ENCODE assay signal across 19 cellular contexts in genomic region chr4:88738714-88739366, GRCh38. TPM values are rescaled to one million over a fixed set of nuclear protein-coding genes. Genes with fewer than 3 reads are reported as not detected.
DNase-seq lines count a peak whose midpoint lies in the region; ATAC-seq, FAIRE-seq and TF ChIP-seq lines count a peak whose summit lies in the region.
"Had no signal": no experiment of that assay in that cellular context is flagged by ENCODE, and none has a peak within 500 bp of the region (broad histone marks: within the 10 kb centered on the region; RNA-seq: fewer than 3 reads in every experiment).

No MANE protein-coding gene starts in this region.

- 88% methylated on average over 8 of the region's 8 CpGs for WGBS in K562 (ENCODE audit: insufficient coverage, low coverage, missing lambda C conversion rate)

- TF ChIP-seq EP300 in K562 (IDR thresholded peaks at IDR 0.05; ENCODE audit: low read length), result no peak

- H3K4me3 ChIP-seq in K562, result no peak overlapping the region
- H3K4me3 ChIP-seq in parathyroid adenoma (ENCODE audit: low read depth, low read length), result no peak overlapping the region
- no peak overlapping the region for H3K4me3 ChIP-seq in left ventricle myocardium inferior

- H2AFZ ChIP-seq in K562 (ENCODE audit: low read depth, low read length), result no peak overlapping the region
- no peak overlapping the region for H2AFZ ChIP-seq in parathyroid adenoma

- H3K4me1 ChIP-seq in K562 (replicated peaks in 1 of 2; ENCODE audit: control insufficient read depth in 2 of 2, insufficient read depth in 2 of 2, low read length in 2 of 2) (peaks cover 0 to 2% of the 10 kb centered on the region in 2 experiments; a peak in 1 of 5 replicates), parathyroid adenoma (peaks cover 19% of the 10 kb centered on the region), left ventricle myocardium inferior (peaks cover 31% of the 10 kb centered on the region)

- intact Hi-C loops in K562 (cut with micrococcal nuclease), result no loop called here
- intact Hi-C loops in left ventricle myocardium inferior (cut with micrococcal nuclease), result no loop called here

- ATAC-seq in K562 (no peak), GM18868 (IDR thresholded peaks at IDR 0.05; ENCODE audit: unreplicated experiment) (no peak)
- ATAC-seq: stimulated activated naive CD8-positive, alpha-beta T cell treated with anti-CD3 and anti-CD28 coated beads, Interleukin-15, amount 100 ng/mL, for 72 hours had no signal

- H3K4me2 ChIP-seq in K562 (ENCODE audit: insufficient read depth, low read length) (no peak overlapping the region), parathyroid adenoma (ENCODE audit: low read length) (no peak overlapping the region)

- CTCF ChIA-PET in K562 (lab: Yijun Ruan, JAX; ENCODE audit: low intra/inter-chr PET ratio), result no interaction called here
- CTCF ChIA-PET in RWPE1 (lab: Yijun Ruan, JAX), result interaction anchor here (0.6 kb wide), 1 partner anchor 42 kb away, joined by 3 read pairs; the partner anchor contains the start of gene NAP1L5

- H3K9me1 ChIP-seq in K562 (ENCODE audit: control insufficient read depth, insufficient read depth, low read length), result no peaks in the 10 kb centered on the region

- no peaks in the 10 kb centered on the region for H3K27me3 ChIP-seq in K562 (ENCODE audit: control insufficient read depth in 2 of 2, insufficient read depth in 2 of 2, low read length in 2 of 2)
- H3K27me3 ChIP-seq in parathyroid adenoma (ENCODE audit: control insufficient read depth, insufficient read depth, low read length), result no peaks in the 10 kb centered on the region
- no peaks in the 10 kb centered on the region for H3K27me3 ChIP-seq in left ventricle myocardium inferior (ENCODE audit: low read depth)

- BruUV-seq in K562 (replicated peaks; lab: Mats Ljungman, UMichigan), result no TSS peak

- H4K20me1 ChIP-seq in K562 (replicated peaks; ENCODE audit: control insufficient read depth, insufficient read depth, low read length), result no peaks in the 10 kb centered on the region

- TF ChIP-seq CTCF in K562 (IDR thresholded peaks at IDR 0.05 in 2 of 3, conservative IDR thresholded peaks at IDR 0.05 in 1 of 3; ENCODE audit: insufficient read depth in 2 of 3, low read depth in 1 of 3, low read length in 3 of 3) (no peak), parathyroid adenoma (IDR thresholded peaks at IDR 0.05) (no peak), left ventricle myocardium inferior (IDR thresholded peaks at IDR 0.05; ENCODE audit: borderline replicate concordance) (no peak), RWPE1 (conservative IDR thresholded peaks at IDR 0.05; ENCODE audit: low read depth) (no peak)

- POLR2A ChIA-PET in K562 (lab: Yijun Ruan, JAX), result interaction anchor here (0.6 kb wide), 1 partner anchor 747 kb away, joined by 3 read pairs; no protein-coding TSS in a partner anchor
- POLR2A ChIA-PET in RWPE1 (lab: Yijun Ruan, JAX; ENCODE audit: low non-redundant PET), result no interaction called here

- no peak overlapping the region for H3K27ac ChIP-seq in K562 (ENCODE audit: extremely low read depth, low read depth, low read length)
- peak overlapping the region; percentile 63 for H3K27ac ChIP-seq in parathyroid adenoma
- H3K27ac ChIP-seq in left ventricle myocardium inferior (replicated peaks), result no peak overlapping the region
- H3K27ac ChIP-seq in RWPE1, result no peak overlapping the region

- no peak overlapping the region for H3K9ac ChIP-seq in K562 (ENCODE audit: insufficient read depth in 1 of 2, low read depth in 2 of 2, low read length in 2 of 2)
- H3K9ac ChIP-seq in parathyroid adenoma, result no peak overlapping the region

- H3K9me3 ChIP-seq in K562 (replicated peaks; ENCODE audit: control insufficient read depth, insufficient read depth, low read depth, low read length) (no peaks in the 10 kb centered on the region), parathyroid adenoma (ENCODE audit: control insufficient read depth, low read length) (no peaks in the 10 kb centered on the region), left ventricle myocardium inferior (replicated peaks) (no peaks in the 10 kb centered on the region)

- FAIRE-seq in K562 (lab: Jason Lieb, UNC), result no peak

- no peak for TF ChIP-seq POLR2A in K562 (conservative IDR thresholded peaks at IDR 0.05)

- peaks cover 35% of the 10 kb centered on the region; the same call in 2 of the 3 replicates for H3K36me3 ChIP-seq in K562 (ENCODE audit: control insufficient read depth, insufficient read depth, low read length)
- no peaks in the 10 kb centered on the region for H3K36me3 ChIP-seq in parathyroid adenoma (ENCODE audit: control insufficient read depth, insufficient read depth, low read length)
- peaks cover 36% of the 10 kb centered on the region for H3K36me3 ChIP-seq in left ventricle myocardium inferior

- in situ Hi-C loops in K562 (cut with MboI), result no loop called here

- DNase-seq in DMS153 treated with DMSO at 0.1 percent for 48 hours (lab: John Stamatoyannopoulos, UW; ENCODE audit: unreplicated experiment) (peak; percentile 32), NCI-H1930 (lab: John Stamatoyannopoulos, UW) (peak; percentile 19 to 60), K562 (ENCODE audit: extremely low read depth in 1 of 4, low spot score in 3 of 4) (no peak), left ventricle myocardium inferior (no peak), RWPE1 (ENCODE audit: low spot score) (no peak)
- DNase-seq in activated T-cell treated with anti-CD3 and anti-CD28 coated beads, Interleukin-2, amount 50 U/mL, for 1 hour, result no peak
- DNase-seq: activated CD4-positive, alpha-beta T cell treated with anti-CD3 and anti-CD28 coated beads for 4 hours; activated naive CD4-positive, alpha-beta T cell treated with anti-CD3 and anti-CD28 coated beads, Interleukin-2, amount 50 U/mL, for 16 hours; activated T-cell treated with anti-CD3 and anti-CD28 coated beads for 4 hours; AML-193; DMS 273 treated with DMSO at 0.1 percent for 48 hours; HFFc6; posterior cingulate gyrus; SHP77 treated with DMSO at 0.1 percent for 48 hours; stimulated activated CD4-positive, alpha-beta T cell treated with anti-CD3 and anti-CD28 coated beads, Interleukin-12 subunit alpha, Interleukin-12 subunit beta, amount 100 ng/mL, for 4 hours; stimulated activated naive CD8-positive, alpha-beta T cell treated with anti-CD3 and anti-CD28 coated beads, Interleukin-15, amount 100 ng/mL, for 72 hours; T1000 had no signal

- TF ChIP-seq RAD21 in K562 (CRISPR knock-in tag; conservative IDR thresholded peaks at IDR 0.05 in 1 of 2, IDR thresholded peaks at IDR 0.05 in 1 of 2), result no peak

- H3K79me2 ChIP-seq in K562 (ENCODE audit: control insufficient read depth, insufficient read depth, low read length) (no peaks in the 10 kb centered on the region), parathyroid adenoma (peaks cover 7% of the 10 kb centered on the region)

TF ChIP-seq in K562, 482 proteins besides CTCF, POLR2A, EP300 and RAD21 (continues in another document):
- TF ChIP-seq TEAD2 (tag; IDR thresholded peaks at IDR 0.05) (no peak), MAFF (IDR thresholded peaks at IDR 0.05; ENCODE audit: low read length) (peak; percentile 60), FUS (optimal IDR thresholded peaks at IDR 0.05; ENCODE audit: low read depth, low read length) (no peak), ZFP36 (IDR thresholded peaks at IDR 0.05; ENCODE audit: low read depth, low read length, partially characterized antibody) (no peak), ZNF311 (CRISPR knock-in tag; IDR thresholded peaks at IDR 0.05) (no peak)
- TF ChIP-seq, protein P1, sequence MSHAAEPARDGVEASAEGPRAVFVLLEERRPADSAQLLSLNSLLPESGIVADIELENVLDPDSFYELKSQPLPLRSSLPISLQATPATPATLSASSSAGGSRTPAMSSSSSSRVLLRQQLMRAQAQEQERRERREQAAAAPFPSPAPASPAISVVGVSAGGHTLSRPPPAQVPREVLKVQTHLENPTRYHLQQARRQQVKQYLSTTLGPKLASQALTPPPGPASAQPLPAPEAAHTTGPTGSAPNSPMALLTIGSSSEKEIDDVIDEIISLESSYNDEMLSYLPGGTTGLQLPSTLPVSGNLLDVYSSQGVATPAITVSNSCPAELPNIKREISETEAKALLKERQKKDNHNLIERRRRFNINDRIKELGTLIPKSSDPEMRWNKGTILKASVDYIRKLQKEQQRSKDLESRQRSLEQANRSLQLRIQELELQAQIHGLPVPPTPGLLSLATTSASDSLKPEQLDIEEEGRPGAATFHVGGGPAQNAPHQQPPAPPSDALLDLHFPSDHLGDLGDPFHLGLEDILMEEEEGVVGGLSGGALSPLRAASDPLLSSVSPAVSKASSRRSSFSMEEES (CRISPR knock-in tag; IDR thresholded peaks at IDR 0.05), result no peak

RNA-seq across cellular contexts. Expression of gene NAP1L5, which starts 41.2 kb away (rescaled TPM):
- 1.1 and 3.9 TPM in 2 replicates for total RNA-seq in K562 (2011; cell fraction: chromatin; rRNA removed; ENCODE audit: low replicate concordance)
- total RNA-seq in K562 (2011; cell fraction: nucleolus; rRNA removed), result 0.92 and 1.0 TPM in 2 replicates
- total RNA-seq in K562 (2011; cell fraction: nucleoplasm; rRNA removed), result 2.2 and 2.9 TPM in 2 replicates
- total RNA-seq in K562 (2014; rRNA removed) (6.5 and 7.1 TPM in 2 replicates), K562 (2014; rRNA removed; fragmentation: Illumina TruSeq; extraction: Trizol) (7.2 and 8.0 TPM in 2 replicates), K562 (2015; rRNA removed; fragmentation: Illumina TruSeq; extraction: Trizol) (3.8 and 4.3 TPM in 2 replicates), K562 (2021) (5.2 and 5.4 TPM in 2 replicates), left ventricle myocardium inferior (3.5 TPM)
- polyA plus RNA-seq in K562 (2011; rRNA removed) (6.1 and 7.0 TPM in 2 replicates), K562 (2014; fragmentation: Illumina TruSeq; extraction: Trizol) (8.9 and 9.4 TPM in 2 replicates), K562 (2014; fragmentation: Nextera tagmentation; extraction: Ambion mirVana) (1 to 10 TPM; 2.4 to 4.3 TPM), K562 (2014; rRNA removed) (10.6 and 10.9 TPM in 2 replicates)
- polyA plus RNA-seq in K562 (2011; cell fraction: cytosol; rRNA removed), result 1.6 and 3.2 TPM in 2 replicates
- 0.91 and 1.6 TPM in 2 replicates for polyA plus RNA-seq in K562 (2011; cell fraction: nucleus; rRNA removed)
- polyA plus RNA-seq in K562 (2012), result 3.6 and 6.1 TPM in 2 replicates
- polyA minus RNA-seq in K562 (2011; rRNA and poly(A)+ RNA removed), result 3.3 and 4.4 TPM in 2 replicates
- polyA minus RNA-seq in K562 (2011; cell fraction: cytosol; rRNA and poly(A)+ RNA removed), result 0.64 and 1.5 TPM in 2 replicates
- 0.54 and 1.4 TPM in 2 replicates for polyA minus RNA-seq in K562 (2011; cell fraction: nucleus; rRNA and poly(A)+ RNA removed)

Comparison
In these comparisons a context has a peak if more than half of its experiments do, and no peak if none do; other contexts are left out.
1. DNase-seq: peak in DMS153 treated with DMSO at 0.1 percent for 48 hours (single experiment) and NCI-H1930 (2 of 2); none in K562 (0 of 4), left ventricle myocardium inferior (single experiment), activated T-cell treated with anti-CD3 and anti-CD28 coated beads, Interleukin-2, amount 50 U/mL, for 1 hour (single experiment) and RWPE1 (single experiment).